Comparison of ENCODE assay signal across 8 cellular contexts in genomic region chr14:22112004-22112403, GRCh38.
DNase-seq lines count a peak whose midpoint lies in the region; ATAC-seq and TF ChIP-seq lines count a peak whose summit lies in the region.

No MANE protein-coding gene starts in this region.

- no peak for TF ChIP-seq POLR2A in upper lobe of left lung (IDR thresholded peaks at IDR 0.05)

- DNase-seq in heart right ventricle, result peak in 1 of 2 donors; percentile 6
- DNase-seq in Right ventricle myocardium superior, result no peak
- peak; percentile 58 for DNase-seq in activated CD4-positive, alpha-beta T cell treated with anti-CD3 and anti-CD28 coated beads for 48 hours
- peak; percentile 4 for DNase-seq in fibroblast of mammary gland (ENCODE audit: low read depth)
- DNase-seq in stimulated activated naive CD4-positive, alpha-beta T cell treated with Interleukin-2 at 50 U/mL for 16 hours (lab: John Stamatoyannopoulos, UW), result peak; percentile 17
- DNase-seq in COLO668 (lab: John Stamatoyannopoulos, UW; ENCODE audit: unreplicated experiment), result no peak
- DNase-seq in upper lobe of left lung, result no peak

- TF ChIP-seq CTCF in heart right ventricle (IDR thresholded peaks at IDR 0.05), result peak in 7 of 9 donors; percentile 25 to 44 (median 40)
- peak; percentile 43 for TF ChIP-seq CTCF in fibroblast of mammary gland (conservative IDR thresholded peaks at IDR 0.05; ENCODE audit: control insufficient read depth, insufficient read depth, low read depth, low read length)
- TF ChIP-seq CTCF in upper lobe of left lung (IDR thresholded peaks at IDR 0.05), result peak in 1 of 6 experiments; percentile 12

- peaks cover 0 to 12% (median 5%) of the 10 kb centered on the region in 7 donors for H3K27me3 ChIP-seq in heart right ventricle
- H3K27me3 ChIP-seq in upper lobe of left lung, result no peaks in the 10 kb centered on the region

- TF ChIP-seq EP300 in upper lobe of left lung (IDR thresholded peaks at IDR 0.05), result no peak

- H3K36me3 ChIP-seq in heart right ventricle (no peaks in the 10 kb centered on the region), upper lobe of left lung (no peaks in the 10 kb centered on the region)

- 71 to 72% methylated on average over 3 of the region's 3 CpGs for WGBS in heart right ventricle, 2 donors
- 69 to 70% methylated on average over 3 of the region's 3 CpGs for WGBS in upper lobe of left lung, 2 donors

- no peak overlapping the region for H3K27ac Mint-ChIP-seq in stimulated activated memory B cell treated with anti-CD40 and anti-IgM and Interleukin-4, amounts not matched to agents 10 μg/mL and 1 μg/mL and 100 μg/mL, for 72 hours

- H3K27ac ChIP-seq in heart right ventricle (no peak overlapping the region), upper lobe of left lung (no peak overlapping the region)

- no peak overlapping the region for H3K4me3 Mint-ChIP-seq in stimulated activated memory B cell treated with anti-CD40 and anti-IgM and Interleukin-4, amounts not matched to agents 10 μg/mL and 1 μg/mL and 100 μg/mL, for 72 hours

- no peaks in the 10 kb centered on the region for H3K9me3 Mint-ChIP-seq in stimulated activated memory B cell treated with anti-CD40 and anti-IgM and Interleukin-4, amounts not matched to agents 10 μg/mL and 1 μg/mL and 100 μg/mL, for 72 hours

- H3K4me1 ChIP-seq in heart right ventricle (no peaks in the 10 kb centered on the region), upper lobe of left lung (no peaks in the 10 kb centered on the region)

- H3K27me3 Mint-ChIP-seq in stimulated activated memory B cell treated with anti-CD40 and anti-IgM and Interleukin-4, amounts not matched to agents 10 μg/mL and 1 μg/mL and 100 μg/mL, for 72 hours, result peaks cover 30% of the 10 kb centered on the region

- H3K4me1 Mint-ChIP-seq in stimulated activated memory B cell treated with anti-CD40 and anti-IgM and Interleukin-4, amounts not matched to agents 10 μg/mL and 1 μg/mL and 100 μg/mL, for 72 hours, result no peaks in the 10 kb centered on the region

- H3K9me3 ChIP-seq in heart right ventricle (peaks cover 0 to under 1% (median 0%) of the 10 kb centered on the region in 11 donors), upper lobe of left lung (no peaks in the 10 kb centered on the region)

- no peaks in the 10 kb centered on the region for H3K36me3 Mint-ChIP-seq in stimulated activated memory B cell treated with anti-CD40 and anti-IgM and Interleukin-4, amounts not matched to agents 10 μg/mL and 1 μg/mL and 100 μg/mL, for 72 hours

- H3K4me3 ChIP-seq in heart right ventricle (no peak overlapping the region), fibroblast of mammary gland (ENCODE audit: control insufficient read depth, low read depth, low read length) (no peak overlapping the region), upper lobe of left lung (no peak overlapping the region)

- intact Hi-C loops in heart right ventricle (cut with DNase I), result no loop called here
- intact Hi-C loops in Right ventricle myocardium superior (cut with DNase I), result no loop called here

- ATAC-seq in heart right ventricle, result no peak
- ATAC-seq in Right ventricle myocardium superior (ENCODE audit: poor library complexity), result no peak
- ATAC-seq in stimulated activated memory B cell treated with anti-CD40 and anti-IgM and Interleukin-4, amounts not matched to agents 10 μg/mL and 1 μg/mL and 100 μg/mL, for 72 hours, result no peak
- ATAC-seq in upper lobe of left lung (ENCODE audit: low FRiP score in 2 of 2), result no peak

Comparison
In these comparisons a context has a peak if more than half of its experiments do, and no peak if none do; other contexts are left out.
1. DNase-seq: peak in activated CD4-positive, alpha-beta T cell treated with anti-CD3 and anti-CD28 coated beads for 48 hours (single experiment), fibroblast of mammary gland (single experiment) and stimulated activated naive CD4-positive, alpha-beta T cell treated with Interleukin-2 at 50 U/mL for 16 hours (single experiment); none in Right ventricle myocardium superior (single experiment), COLO668 (single experiment) and upper lobe of left lung (0 of 2).